In the genomic region with DNA sequence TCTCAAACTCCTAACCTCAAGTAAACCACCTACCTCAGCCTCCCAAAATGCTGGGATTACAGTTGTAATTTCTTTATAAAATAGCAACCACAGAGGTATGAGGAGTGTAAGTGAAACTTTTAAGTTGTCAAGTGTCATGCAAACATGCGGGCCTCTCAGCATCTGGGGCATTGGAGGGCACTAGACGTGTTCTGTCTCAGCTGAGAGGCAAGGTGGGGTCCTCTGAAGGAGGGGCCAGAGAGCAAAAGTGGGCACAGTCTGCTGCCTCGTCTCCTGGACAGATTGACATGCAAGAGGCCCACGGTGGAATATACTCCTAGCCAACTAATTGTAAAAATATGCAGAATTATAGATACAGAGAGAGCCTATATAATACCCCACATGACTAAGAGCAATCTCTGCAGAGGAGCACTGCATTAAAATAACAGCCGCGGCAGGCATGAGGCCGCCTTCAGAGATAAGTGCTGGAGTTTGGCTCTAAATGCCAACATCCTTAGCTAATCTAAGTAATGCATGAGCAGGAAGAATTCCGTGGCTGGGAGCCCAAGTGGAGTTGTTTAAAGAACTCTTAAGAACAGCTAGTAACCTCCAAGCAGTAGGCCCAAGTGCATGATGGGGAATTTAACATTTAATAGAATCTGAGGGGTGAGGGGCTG, we compare ENCODE assay signal across 11 cellular contexts.
A peak's percentile ranks its signal among the peaks of the same experiment; 100 is the strongest.
DNase-seq lines count a peak whose midpoint lies in the region; ATAC-seq and TF ChIP-seq lines count a peak whose summit lies in the region.
"Had no signal": no experiment of that assay in that cellular context is flagged by ENCODE, and none has a peak within 500 bp of the region (broad histone marks: within the 10 kb centered on the region; RNA-seq: fewer than 3 reads in every experiment).

No MANE protein-coding gene starts in this region.

- CTCF ChIA-PET in CD8-positive, alpha-beta memory T cell (lab: Charles Lee), result no interaction called here

- H3K27me3 Mint-ChIP-seq in CD8-positive, alpha-beta memory T cell, result peaks cover 12 to 13% of the 10 kb centered on the region in 2 donors
- H3K27me3 Mint-ChIP-seq: central memory CD8-positive, alpha-beta T cell had no signal

- POLR2A ChIA-PET in CD8-positive, alpha-beta memory T cell (lab: Charles Lee), result no interaction called here

- WGBS in esophagus squamous epithelium, 2 donors, result 31 to 48% methylated on average over 7 of the region's 8 CpGs

- ATAC-seq in HG02678 (IDR thresholded peaks at IDR 0.05; ENCODE audit: unreplicated experiment), result no peak

- no peaks in the 10 kb centered on the region for H3K4me1 Mint-ChIP-seq in CD8-positive, alpha-beta memory T cell
- H3K4me1 Mint-ChIP-seq: CD4-positive, CD25-positive, alpha-beta regulatory T cell; central memory CD8-positive, alpha-beta T cell had no signal

- no peaks in the 10 kb centered on the region for H3K36me3 ChIP-seq in esophagus squamous epithelium
- no peaks in the 10 kb centered on the region for H3K36me3 ChIP-seq in muscle layer of colon (ENCODE audit: insufficient read depth, low read length)
- H3K36me3 ChIP-seq in CD8-positive, alpha-beta memory T cell (ENCODE audit: insufficient read depth, low read length), result no peaks in the 10 kb centered on the region

- H3K4me3 ChIP-seq in esophagus squamous epithelium, result no peak overlapping the region
- peak overlapping the region in 1 of 2 donors; percentile 16 for H3K4me3 ChIP-seq in muscle layer of colon (ENCODE audit: low read depth in 1 of 2, low read length in 2 of 2)
- H3K4me3 ChIP-seq in CD8-positive, alpha-beta memory T cell (ENCODE audit: low read length), result no peak overlapping the region

- peaks cover 0 to 4% (median 0%) of the 10 kb centered on the region in 3 donors for H3K36me3 Mint-ChIP-seq in CD8-positive, alpha-beta memory T cell
- H3K36me3 Mint-ChIP-seq: CD4-positive, CD25-positive, alpha-beta regulatory T cell had no signal

- H3K27me3 ChIP-seq in esophagus squamous epithelium (no peaks in the 10 kb centered on the region), muscle layer of colon (ENCODE audit: control insufficient read depth in 1 of 2, insufficient read depth in 2 of 2, low read length in 2 of 2) (no peaks in the 10 kb centered on the region)
- no peaks in the 10 kb centered on the region for H3K27me3 ChIP-seq in CD8-positive, alpha-beta memory T cell (ENCODE audit: insufficient read depth, low read length, poor library complexity, severe bottlenecking)

- DNase-seq in A172 (ENCODE audit: low spot score), result peak; percentile 84
- DNase-seq in esophagus squamous epithelium (lab: John Stamatoyannopoulos, UW), result no peak
- DNase-seq in CD8-positive, alpha-beta memory T cell, result no peak
- DNase-seq in activated CD4-positive, CD25-positive, alpha-beta regulatory T cell (lab: John Stamatoyannopoulos, UW), result no peak
- DNase-seq in cerebellum (ENCODE audit: low spot score), result no peak
- DNase-seq: CD4-positive, CD25-positive, alpha-beta regulatory T cell; NCI-H510A had no signal

- no peak overlapping the region for H3K9ac ChIP-seq in muscle layer of colon (ENCODE audit: low read length)

- no peak for TF ChIP-seq EP300 in Ishikawa (IDR thresholded peaks at IDR 0.05; ENCODE audit: borderline replicate concordance)

- H3K9me3 ChIP-seq in esophagus squamous epithelium (no peaks in the 10 kb centered on the region), muscle layer of colon (ENCODE audit: low read length) (no peaks in the 10 kb centered on the region)
- no peaks in the 10 kb centered on the region for H3K9me3 ChIP-seq in CD8-positive, alpha-beta memory T cell (ENCODE audit: low read length)

- H3K27ac ChIP-seq in esophagus squamous epithelium (peak overlapping the region in 3 of 4 donors; percentile 44 to 60 (median 51)), muscle layer of colon (ENCODE audit: low read depth, low read length) (peak overlapping the region; percentile 61)
- no peak overlapping the region for H3K27ac ChIP-seq in CD8-positive, alpha-beta memory T cell (ENCODE audit: low read depth, low read length)

- no peak overlapping the region for H3K27ac Mint-ChIP-seq in CD8-positive, alpha-beta memory T cell
- H3K27ac Mint-ChIP-seq: CD4-positive, CD25-positive, alpha-beta regulatory T cell had no signal

- no peak for TF ChIP-seq CTCF in esophagus squamous epithelium (IDR thresholded peaks at IDR 0.05)

- intact Hi-C loops in esophagus squamous epithelium (cut with DNase I), result no loop called here

- no peak for TF ChIP-seq POLR2A in esophagus squamous epithelium (IDR thresholded peaks at IDR 0.05)

- no peak overlapping the region for H3K4me3 Mint-ChIP-seq in CD8-positive, alpha-beta memory T cell
- H3K4me3 Mint-ChIP-seq: CD4-positive, CD25-positive, alpha-beta regulatory T cell; central memory CD8-positive, alpha-beta T cell had no signal

- TF ChIP-seq RAD21 in Ishikawa (IDR thresholded peaks at IDR 0.05; ENCODE audit: low read depth), result 0 out of 2 replicates have a peak, but pooled peaks have one; percentile 4

- H3K4me1 ChIP-seq in esophagus squamous epithelium (peaks cover 0 to 22% (median 6%) of the 10 kb centered on the region in 3 donors), muscle layer of colon (ENCODE audit: insufficient read depth, low read length) (peaks cover 41% of the 10 kb centered on the region)
- H3K4me1 ChIP-seq in CD8-positive, alpha-beta memory T cell (ENCODE audit: insufficient read depth, low read length), result no peaks in the 10 kb centered on the region

- peaks cover 0 to 4% (median 0%) of the 10 kb centered on the region in 5 donors for H3K9me3 Mint-ChIP-seq in CD8-positive, alpha-beta memory T cell

TF ChIP-seq in Ishikawa, 13 proteins besides CTCF, POLR2A, EP300 and RAD21:
- TF ChIP-seq TEAD4 (IDR thresholded peaks at IDR 0.05), result peak; percentile 65
- peak; percentile 55; the same call in 1 of the 2 replicates for TF ChIP-seq NFIC (IDR thresholded peaks at IDR 0.05)
- no peak for TF ChIP-seq EGR1 (IDR thresholded peaks at IDR 0.05)
TF ChIP-seq in Ishikawa: peak in this region for 2.
